8 cellular contexts compared by ENCODE assay signal in genomic region chr3:177357352-177358084, GRCh38.
DNase-seq lines count a peak whose midpoint lies in the region; ATAC-seq and TF ChIP-seq lines count a peak whose summit lies in the region.

No MANE protein-coding gene starts in this region.

- no peak for TF ChIP-seq POLR2A in breast epithelium (IDR thresholded peaks at IDR 0.05)

- POLR2A ChIA-PET in CD8-positive, alpha-beta memory T cell (lab: Charles Lee), result interaction anchor here (0.6 to 6.9 kb wide), 2 partner anchors 161 to 237 kb away, joined by 3 to 213 read pairs; partner anchors contain the start of gene TBL1XR1

- H3K27me3 Mint-ChIP-seq in CD8-positive, alpha-beta memory T cell, result peaks cover 0 to 17% of the 10 kb centered on the region in 2 donors

- H3K9me3 ChIP-seq in CD8-positive, alpha-beta memory T cell (ENCODE audit: low read length), result no peaks in the 10 kb centered on the region
- no peaks in the 10 kb centered on the region for H3K9me3 ChIP-seq in breast epithelium

- H3K27ac Mint-ChIP-seq in CD8-positive, alpha-beta memory T cell, result peak overlapping the region; percentile 94 to 100 (median 99)

- H3K36me3 Mint-ChIP-seq in CD8-positive, alpha-beta memory T cell, result peaks cover 0 to 4% (median 0%) of the 10 kb centered on the region in 3 donors

- peaks cover 41% of the 10 kb centered on the region for H3K4me1 ChIP-seq in CD8-positive, alpha-beta memory T cell (ENCODE audit: insufficient read depth, low read length)
- H3K4me1 ChIP-seq in breast epithelium, result peaks cover 10% of the 10 kb centered on the region in 2 donors

- H3K27me3 ChIP-seq in CD8-positive, alpha-beta memory T cell (ENCODE audit: insufficient read depth, low read length, poor library complexity, severe bottlenecking), result no peaks in the 10 kb centered on the region
- H3K27me3 ChIP-seq in breast epithelium, result no peaks in the 10 kb centered on the region
- H3K27me3 ChIP-seq in layer of hippocampus (ENCODE audit: control insufficient read depth, insufficient read depth, low read length), result no peaks in the 10 kb centered on the region

- no peak for DNase-seq in CD8-positive, alpha-beta memory T cell
- DNase-seq in RPMI7951 (ENCODE audit: low read depth) (peak; percentile 97), breast epithelium (ENCODE audit: low spot score in 2 of 2) (no peak), stromal cell of bone marrow (ENCODE audit: low read depth) (peak; percentile 83), NCI-H345 treated with DMSO at 0.1 percent for 48 hours (lab: John Stamatoyannopoulos, UW; ENCODE audit: unreplicated experiment) (no peak)

- TF ChIP-seq CTCF in breast epithelium (IDR thresholded peaks at IDR 0.05), result no peak

- H3K27ac ChIP-seq in CD8-positive, alpha-beta memory T cell (ENCODE audit: low read depth, low read length), result peak overlapping the region; percentile 82
- H3K27ac ChIP-seq in breast epithelium (peak overlapping the region; percentile 92), layer of hippocampus (ENCODE audit: low read depth, low read length) (peak overlapping the region; percentile 69)

- H3K4me3 ChIP-seq in CD8-positive, alpha-beta memory T cell (ENCODE audit: low read length), result peak overlapping the region; percentile 21
- peak overlapping the region in 2 of 3 donors; percentile 29 to 60 for H3K4me3 ChIP-seq in breast epithelium

- H3K9me3 Mint-ChIP-seq in CD8-positive, alpha-beta memory T cell, result peaks cover 0 to 3% (median 2%) of the 10 kb centered on the region in 5 donors

- intact Hi-C loops in breast epithelium (cut with DNase I; ENCODE audit: low total_unique reads), result loop anchor here (5.0 kb wide), 1 partner anchor 160 kb away; the partner anchor contains the start of gene TBL1XR1

- H3K4me3 Mint-ChIP-seq in CD8-positive, alpha-beta memory T cell, result peak overlapping the region; percentile 75 to 95 (median 92)

- CTCF ChIA-PET in CD8-positive, alpha-beta memory T cell (lab: Charles Lee), result interaction anchor here (1.1 to 2.7 kb wide), 3 partner anchors 11 to 306 kb away, joined by 3 to 9 read pairs (median 4); no protein-coding TSS in a partner anchor

- no peaks in the 10 kb centered on the region for H3K36me3 ChIP-seq in CD8-positive, alpha-beta memory T cell (ENCODE audit: insufficient read depth, low read length)
- H3K36me3 ChIP-seq in breast epithelium, result no peaks in the 10 kb centered on the region

- ATAC-seq in HG03135 (IDR thresholded peaks at IDR 0.05; ENCODE audit: unreplicated experiment) (peak; percentile 22), HG02970 (IDR thresholded peaks at IDR 0.05; ENCODE audit: low FRiP score, unreplicated experiment) (no peak)

- H3K4me1 Mint-ChIP-seq in CD8-positive, alpha-beta memory T cell, result peaks cover 43 to 58% (median 58%) of the 10 kb centered on the region in 3 donors

Comparison
In these comparisons a context has a peak if more than half of its experiments do, and no peak if none do; other contexts are left out.
1. DNase-seq: peak in RPMI7951 (single experiment) and stromal cell of bone marrow (single experiment); none in CD8-positive, alpha-beta memory T cell (0 of 5), breast epithelium (0 of 2) and NCI-H345 treated with DMSO at 0.1 percent for 48 hours (single experiment).
2. Peak in every context shown above with its lines, with median percentiles within 50 percentile points of each other: H3K27ac ChIP-seq.